8 cellular contexts compared by ENCODE assay signal in genomic region chr11:120143472-120143871, GRCh38. TPM values are rescaled to one million over a fixed set of nuclear protein-coding genes. Genes with fewer than 3 reads are reported as not detected.
"Had no signal": no experiment of that assay in that cellular context is flagged by ENCODE, and none has a peak within 500 bp of the region (broad histone marks: within the 10 kb centered on the region; RNA-seq: fewer than 3 reads in every experiment).

No MANE protein-coding gene starts in this region.

RNA-seq across cellular contexts. Expression of gene TRIM29, which starts 5.6 kb away (rescaled TPM):
- total RNA-seq: OCI-LY7, Right ventricle myocardium inferior, Right ventricle myocardium superior, RPMI7951, SJCRH30, SJSA1, SK-MEL-5, T-cell had no signal
